10 cellular contexts compared by ENCODE assay signal in the genomic region with DNA sequence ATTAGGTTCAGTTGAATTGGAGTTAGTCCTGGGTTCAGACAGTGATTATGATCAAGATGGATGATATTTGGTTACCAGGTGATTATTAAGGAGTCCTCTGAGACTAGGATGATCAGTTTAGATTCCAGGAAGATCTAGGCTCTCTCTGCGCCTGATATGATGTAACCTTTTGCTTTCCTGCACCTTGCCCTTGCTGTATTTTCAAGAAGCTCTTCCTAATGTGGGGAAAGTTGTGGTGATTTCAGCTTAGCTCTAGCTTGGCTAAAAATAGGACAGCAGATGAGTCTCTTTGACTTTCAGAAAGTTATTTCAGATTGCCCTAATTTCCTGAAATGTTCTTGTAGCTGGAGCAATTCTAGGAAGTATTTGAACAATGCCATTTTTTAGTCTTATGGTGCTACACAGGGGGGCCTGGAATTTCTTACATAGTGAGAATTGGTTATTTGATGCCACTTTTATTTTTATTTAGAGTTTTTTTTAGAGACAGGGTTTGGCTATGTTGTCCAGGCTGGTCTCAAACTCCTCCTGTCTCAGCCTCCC. TPM values are rescaled to one million over a fixed set of nuclear protein-coding genes. Genes with fewer than 3 reads are reported as not detected.
DNase-seq lines count a peak whose midpoint lies in the region; ATAC-seq and TF ChIP-seq lines count a peak whose summit lies in the region.
"Had no signal": no experiment of that assay in that cellular context is flagged by ENCODE, and none has a peak within 500 bp of the region (broad histone marks: within the 10 kb centered on the region; RNA-seq: fewer than 3 reads in every experiment).

No MANE protein-coding gene starts in this region.

- peaks cover 40% of the 10 kb centered on the region for H3K4me1 Mint-ChIP-seq in activated naive CD8-positive, alpha-beta T cell treated with anti-CD3 and anti-CD28 coated beads, Interleukin-2, amount 10 ng/mL, durations not matched to agents 7 days and 5 days

- ATAC-seq in activated naive CD8-positive, alpha-beta T cell treated with anti-CD3 and anti-CD28 coated beads, Interleukin-2, amount 10 ng/mL, durations not matched to agents 7 days and 5 days (ENCODE audit: low read depth), result no peak

- no peaks in the 10 kb centered on the region; the same call in 1 of the 2 replicates for H3K9me3 ChIP-seq in AG04450 (ENCODE audit: control insufficient read depth, insufficient read depth, low read length)
- H3K9me3 ChIP-seq: tibial artery had no signal

- peaks cover 23% of the 10 kb centered on the region for H3K36me3 Mint-ChIP-seq in activated naive CD8-positive, alpha-beta T cell treated with anti-CD3 and anti-CD28 coated beads, Interleukin-2, amount 10 ng/mL, durations not matched to agents 7 days and 5 days

- H3K27ac ChIP-seq in AG04450 (ENCODE audit: low read depth, low read length), result peak overlapping the region; percentile 24
- no peak overlapping the region for H3K27ac ChIP-seq in mesendoderm (ENCODE audit: low read depth, low read length)

- TF ChIP-seq CTCF in AG04450 (IDR thresholded peaks at IDR 0.05; ENCODE audit: low read depth, low read length), result no peak
- TF ChIP-seq CTCF in GM12865 (IDR thresholded peaks at IDR 0.05; ENCODE audit: insufficient read depth, low read depth, low read length, missing control alignments), result no peak
- no peak for TF ChIP-seq CTCF in GM20000 (IDR thresholded peaks at IDR 0.05; ENCODE audit: extremely low read depth, missing control alignments)

- H3K27me3 ChIP-seq in AG04450 (ENCODE audit: control insufficient read depth, insufficient read depth, low read length) (no peaks in the 10 kb centered on the region), mesendoderm (ENCODE audit: insufficient read depth, low read length, poor library complexity) (no peaks in the 10 kb centered on the region)
- H3K27me3 ChIP-seq: tibial artery had no signal

- no peak overlapping the region for H2AK5ac ChIP-seq in mesendoderm (ENCODE audit: low read length)

- H4K5ac ChIP-seq in mesendoderm (ENCODE audit: low read length), result no peak overlapping the region

- DNase-seq in AG04450 (ENCODE audit: low read depth, low spot score), result no peak
- DNase-seq in GM12865 (ENCODE audit: low read depth), result peak; percentile 34
- DNase-seq in activated naive CD8-positive, alpha-beta T cell treated with anti-CD3 and anti-CD28 coated beads, Interleukin-2, amount 10 ng/mL, durations not matched to agents 7 days and 5 days, result no peak
- DNase-seq in mesendoderm, result no peak
- DNase-seq in T-helper 9 cell, result no peak
- DNase-seq in GM20000 (ENCODE audit: low spot score), result no peak
- DNase-seq in NCI-H510A treated with DMSO at 0.1 percent for 48 hours (lab: John Stamatoyannopoulos, UW), result no peak
- DNase-seq in cerebellar nuclear complex (lab: John Stamatoyannopoulos, UW), result no peak
- DNase-seq: stimulated activated CD4-positive, alpha-beta T cell treated with anti-CD3 and anti-CD28 coated beads, Interleukin-1b, Interleukin-23, amount 100 ng/mL, for 48 hours; tibial artery had no signal

- POLR2A ChIA-PET in AG04450 (lab: Yijun Ruan, JAX), result no interaction called here
- POLR2A ChIA-PET in activated naive CD8-positive, alpha-beta T cell treated with anti-CD3 and anti-CD28 coated beads, Interleukin-2, amount 10 ng/mL, durations not matched to agents 7 days and 5 days (lab: Charles Lee), result no interaction called here

- peak overlapping the region; percentile 47 for H3K18ac ChIP-seq in mesendoderm (ENCODE audit: low read length)

- peaks cover 49% of the 10 kb centered on the region for H3K79me2 ChIP-seq in mesendoderm (ENCODE audit: control insufficient read depth, insufficient read depth, low read length)

- H3K56ac ChIP-seq in mesendoderm (ENCODE audit: low read length), result no peak overlapping the region

- H3K4me3 Mint-ChIP-seq in activated naive CD8-positive, alpha-beta T cell treated with anti-CD3 and anti-CD28 coated beads, Interleukin-2, amount 10 ng/mL, durations not matched to agents 7 days and 5 days, result peak overlapping the region; percentile 29

- no peak overlapping the region for H3K4ac ChIP-seq in mesendoderm (ENCODE audit: low read depth, low read length)

- H2BK120ac ChIP-seq in mesendoderm (ENCODE audit: low read depth, low read length), result no peak overlapping the region

- no peaks in the 10 kb centered on the region for H3K36me3 ChIP-seq in mesendoderm (ENCODE audit: control insufficient read depth, insufficient read depth, low read length)
- H3K36me3 ChIP-seq: tibial artery had no signal

- no peaks in the 10 kb centered on the region for H3K4me1 ChIP-seq in mesendoderm (ENCODE audit: control insufficient read depth, low read depth, low read length)

- no CpG with 5 or more reads among the region's 1 CpG for WGBS in mesendoderm (ENCODE audit: extremely low coverage, insufficient coverage, low lambda C conversion rate)

- no peak overlapping the region for H3K4me3 ChIP-seq in AG04450 (ENCODE audit: low read depth, low read length)
- peak overlapping the region; percentile 13 for H3K4me3 ChIP-seq in GM12865 (ENCODE audit: low read depth, low read length)
- H3K4me3 ChIP-seq in mesendoderm (ENCODE audit: low read length), result no peak overlapping the region
- H3K4me3 ChIP-seq: tibial artery had no signal

- no peak overlapping the region for H3K27ac Mint-ChIP-seq in activated naive CD8-positive, alpha-beta T cell treated with anti-CD3 and anti-CD28 coated beads, Interleukin-2, amount 10 ng/mL, durations not matched to agents 7 days and 5 days

- H3K4me2 ChIP-seq in mesendoderm (ENCODE audit: low read length), result no peak overlapping the region

- no peak overlapping the region for H3K9ac ChIP-seq in mesendoderm (ENCODE audit: low read length)

- H3K23ac ChIP-seq in mesendoderm (ENCODE audit: low read length), result no peak overlapping the region

- CTCF ChIA-PET in AG04450 (lab: Charles Lee), result no interaction called here

- H2BK15ac ChIP-seq in mesendoderm (replicated peaks; ENCODE audit: low read depth), result no peak overlapping the region

- no peaks in the 10 kb centered on the region for H3K27me3 Mint-ChIP-seq in activated naive CD8-positive, alpha-beta T cell treated with anti-CD3 and anti-CD28 coated beads, Interleukin-2, amount 10 ng/mL, durations not matched to agents 7 days and 5 days

- no peak overlapping the region for H4K8ac ChIP-seq in mesendoderm (ENCODE audit: low read depth, low read length)

- no peaks in the 10 kb centered on the region for H3K9me3 Mint-ChIP-seq in activated naive CD8-positive, alpha-beta T cell treated with anti-CD3 and anti-CD28 coated beads, Interleukin-2, amount 10 ng/mL, durations not matched to agents 7 days and 5 days

- peaks cover 1% of the 10 kb centered on the region for H3K79me1 ChIP-seq in mesendoderm (ENCODE audit: low read length)

- no peak overlapping the region for H2BK5ac ChIP-seq in mesendoderm (ENCODE audit: low read length)

RNA-seq across cellular contexts. Expression of gene LCOR, which starts 3.8 kb away (rescaled TPM):
- polyA plus RNA-seq in AG04450 (2011; rRNA removed), result 11.6 and 12.0 TPM in 2 replicates
- polyA minus RNA-seq in AG04450 (2011; rRNA and poly(A)+ RNA removed), result 34.3 and 34.8 TPM in 2 replicates
- 10 to 100 TPM; 33.8 to 38.7 TPM for total RNA-seq in activated naive CD8-positive, alpha-beta T cell treated with anti-CD3 and anti-CD28 coated beads, Interleukin-2, amount 10 ng/mL, durations not matched to agents 7 days and 5 days
- polyA plus RNA-seq in mesendoderm (2013, experiment 1 of 2), result 8.5 TPM
- 8.0 TPM for polyA plus RNA-seq in mesendoderm (2013, experiment 2 of 2)
